ENCODE assay signal across 20 cellular contexts in the genomic region with DNA sequence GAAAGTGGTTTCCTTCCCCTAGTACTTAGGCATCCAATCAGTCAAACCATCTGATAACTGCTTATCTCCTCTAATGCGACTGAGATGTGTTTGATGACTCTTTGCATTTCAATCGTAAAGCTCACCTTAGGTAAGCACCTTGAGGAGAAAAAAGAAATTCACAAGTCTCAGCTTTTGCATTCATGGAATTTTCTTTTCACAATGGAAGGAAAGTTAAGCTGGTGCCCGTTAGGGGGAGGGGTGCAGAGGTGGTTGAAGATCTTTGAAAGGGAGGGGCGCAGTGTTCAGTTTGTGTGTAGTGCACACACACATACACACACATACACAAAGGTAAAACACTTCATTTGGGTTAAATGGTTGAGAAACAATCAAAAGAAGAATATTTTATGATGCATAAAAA.
A peak's percentile ranks its signal among the peaks of the same experiment; 100 is the strongest.
DNase-seq lines count a peak whose midpoint lies in the region; ATAC-seq, FAIRE-seq and TF ChIP-seq lines count a peak whose summit lies in the region.
"Had no signal": no experiment of that assay in that cellular context is flagged by ENCODE, and none has a peak within 500 bp of the region (broad histone marks: within the 10 kb centered on the region; RNA-seq: fewer than 3 reads in every experiment).

No MANE protein-coding gene starts in this region.

- CTCF ChIA-PET in H1 (lab: Charles Lee; ENCODE audit: partially characterized antibody): interaction anchor here (0.9 to 1.8 kb wide), 8 partner anchors 9 to 159 kb away, joined by 3 to 6 read pairs (median 4); no protein-coding TSS in a partner anchor

- H3K14ac ChIP-seq in H1 (ENCODE audit: insufficient read length): no peak overlapping the region

- no peaks in the 10 kb centered on the region for H3K9me3 ChIP-seq in H1 (ENCODE audit: insufficient read depth in 2 of 2, low read depth in 1 of 2, low read length in 1 of 2)
- H3K9me3 ChIP-seq: BE2C, Peyer's patch had no signal

- H4K91ac ChIP-seq in H1 (replicated peaks; ENCODE audit: insufficient read length, low read length): no peak overlapping the region

- DNase-seq in NCI-H82 (lab: John Stamatoyannopoulos, UW) (peak; percentile 20), NCI-H82 treated with DMSO at 0.1 percent for 48 hours (lab: John Stamatoyannopoulos, UW; ENCODE audit: unreplicated experiment) (no peak), H1 (ENCODE audit: low read depth in 1 of 2, low spot score in 2 of 2) (no peak), mesendoderm (peak; percentile 88), nucleus accumbens (lab: John Stamatoyannopoulos, UW) (no peak), DMS53 (lab: John Stamatoyannopoulos, UW) (no peak), hypothalamus (lab: John Stamatoyannopoulos, UW) (no peak)
- DNase-seq: BE2C; Calu3; CD4-positive, alpha-beta T cell; DMS79 treated with DMSO at 0.1 percent for 48 hours; HFFc6; NCI-H1417 treated with DMSO at 0.1 percent for 48 hours; NCI-H2029; NCI-H774; Peyer's patch had no signal

- H2BK5ac ChIP-seq in H1 (ENCODE audit: low read depth, low read length) (peak overlapping the region; percentile 50; the same call in 1 of the 2 replicates), mesendoderm (ENCODE audit: low read length) (no peak overlapping the region)

- H2BK120ac ChIP-seq in H1 (replicated peaks; ENCODE audit: low read depth, low read length): no peak overlapping the region
- no peak overlapping the region for H2BK120ac ChIP-seq in mesendoderm (ENCODE audit: low read depth, low read length)

- H3K56ac ChIP-seq in H1 (replicated peaks; ENCODE audit: insufficient read length, low read depth, low read length) (no peak overlapping the region), mesendoderm (ENCODE audit: low read length) (no peak overlapping the region)

- H3K79me1 ChIP-seq in H1 (ENCODE audit: low read depth, low read length): no peaks in the 10 kb centered on the region
- H3K79me1 ChIP-seq in mesendoderm (ENCODE audit: low read length): no peaks in the 10 kb centered on the region

- H3K79me2 ChIP-seq in H1 (ENCODE audit: control insufficient read depth in 1 of 2, insufficient read depth in 2 of 2, low read length in 2 of 2) (no peaks in the 10 kb centered on the region), mesendoderm (ENCODE audit: control insufficient read depth, insufficient read depth, low read length) (no peaks in the 10 kb centered on the region)

- no peak for TF ChIP-seq POLR2A in H1 (IDR thresholded peaks at IDR 0.05; ENCODE audit: control extremely low read depth in 1 of 2, low read depth in 2 of 2, low read length in 2 of 2)

- ATAC-seq in GM18858 (IDR thresholded peaks at IDR 0.05; ENCODE audit: unreplicated experiment): no peak
- ATAC-seq: Right ventricle myocardium inferior had no signal

- no peak overlapping the region for H2AFZ ChIP-seq in H1 (ENCODE audit: low read length)

- H3K23ac ChIP-seq in H1 (ENCODE audit: insufficient read length) (no peak overlapping the region), mesendoderm (ENCODE audit: low read length) (no peak overlapping the region)

- FAIRE-seq in H1 (lab: Jason Lieb, UNC): peak; percentile 72

- peaks cover 1% of the 10 kb centered on the region; the same call in 1 of the 2 replicates for H3K23me2 ChIP-seq in H1 (ENCODE audit: low read depth, low read length)

- H3K9ac ChIP-seq in H1 (replicated peaks in 1 of 4; ENCODE audit: extremely low read depth in 1 of 4, low read depth in 3 of 4, low read length in 3 of 4) (no peak overlapping the region), mesendoderm (ENCODE audit: low read length) (no peak overlapping the region)

- H3K4me1 ChIP-seq in H1 (replicated peaks in 1 of 4; ENCODE audit: control insufficient read depth in 3 of 4, insufficient read depth in 4 of 4, low read length in 3 of 4) (peaks cover 12 to 21% (median 17%) of the 10 kb centered on the region in 4 experiments), mesendoderm (ENCODE audit: control insufficient read depth, low read depth, low read length) (peaks cover 11% of the 10 kb centered on the region)
- H3K4me1 ChIP-seq: BE2C, Peyer's patch had no signal

- POLR2A ChIA-PET in H1 (lab: Charles Lee; ENCODE audit: partially characterized antibody): interaction anchor here (0.6 to 1.8 kb wide), 9 partner anchors 8 to 102 kb away, joined by 3 to 6 read pairs (median 3); no protein-coding TSS in a partner anchor

- no peak for TF ChIP-seq CTCF in H1 (IDR thresholded peaks at IDR 0.05; ENCODE audit: control extremely low read depth in 1 of 3, insufficient read depth in 1 of 3, low read depth in 1 of 3, low read length in 3 of 3)

- H3K36me3 ChIP-seq in H1 (ENCODE audit: control insufficient read depth in 2 of 4, insufficient read depth in 4 of 4, low read length in 3 of 4): no peaks in the 10 kb centered on the region
- H3K36me3 ChIP-seq in mesendoderm (ENCODE audit: control insufficient read depth, insufficient read depth, low read length): no peaks in the 10 kb centered on the region
- H3K36me3 ChIP-seq: BE2C, Peyer's patch had no signal

- H2BK12ac ChIP-seq in H1 (ENCODE audit: low read depth, low read length): peak overlapping the region; percentile 65; the same call in 1 of the 2 replicates

- H4K8ac ChIP-seq in H1 (ENCODE audit: extremely low read depth, insufficient read depth, low read length): no peak overlapping the region
- no peak overlapping the region for H4K8ac ChIP-seq in mesendoderm (ENCODE audit: low read depth, low read length)

- H2AK5ac ChIP-seq in H1 (ENCODE audit: low read depth, low read length): no peak overlapping the region
- H2AK5ac ChIP-seq in mesendoderm (ENCODE audit: low read length): no peak overlapping the region

- H3K4me3 ChIP-seq in H1 (ENCODE audit: extremely low read depth in 1 of 4, insufficient read depth in 2 of 4, low read depth in 3 of 4, low read length in 4 of 4) (peak overlapping the region in 2 of 4 experiments; percentile 19 to 37; a peak in 2 of 8 replicates), mesendoderm (ENCODE audit: low read length) (no peak overlapping the region)
- H3K4me3 ChIP-seq: Peyer's patch, SK-N-MC had no signal

- H3K18ac ChIP-seq in H1 (ENCODE audit: extremely low read depth, low read length) (no peak overlapping the region; the same call in 1 of the 2 replicates), mesendoderm (ENCODE audit: low read length) (peak overlapping the region; percentile 90)

- H3K4ac ChIP-seq in H1 (replicated peaks; ENCODE audit: insufficient read length, low read depth, low read length) (no peak overlapping the region), mesendoderm (ENCODE audit: low read depth, low read length) (no peak overlapping the region)

- peak overlapping the region; percentile 35; the same call in 1 of the 2 replicates for H2BK20ac ChIP-seq in H1 (ENCODE audit: low read length)

- H4K5ac ChIP-seq in H1 (ENCODE audit: insufficient read length, low read depth, low read length) (no peak overlapping the region), mesendoderm (ENCODE audit: low read length) (no peak overlapping the region)

- H3K27me3 ChIP-seq in H1 (replicated peaks in 1 of 4; ENCODE audit: control insufficient read depth in 3 of 4, extremely low read depth in 1 of 4, insufficient read depth in 3 of 4, low read length in 3 of 4) (no peaks in the 10 kb centered on the region), mesendoderm (ENCODE audit: insufficient read depth, low read length, poor library complexity) (no peaks in the 10 kb centered on the region)
- H3K27me3 ChIP-seq: BE2C, Peyer's patch had no signal

- TF ChIP-seq EP300 in H1 (IDR thresholded peaks at IDR 0.05; ENCODE audit: borderline replicate concordance in 1 of 2, low read depth in 2 of 2, low read length in 2 of 2): no peak

- H4K20me1 ChIP-seq in H1 (replicated peaks in 1 of 2; ENCODE audit: control insufficient read depth in 1 of 2, insufficient read depth in 2 of 2, low read length in 2 of 2): no peaks in the 10 kb centered on the region

- 9% methylated on average over 4 of the region's 4 CpGs; no CpG with 5 or more reads in 1 of the 2 experiments for WGBS in H1 (ENCODE audit: extremely low coverage in 1 of 2, insufficient coverage in 1 of 2, insufficient read length in 1 of 2, insufficient replicate concordance in 2 of 2, low coverage in 1 of 2, low lambda C conversion rate in 2 of 2, missing lambda C conversion rate in 1 of 2), 2 experiments
- no CpG with 5 or more reads among the region's 4 CpGs for WGBS in mesendoderm (ENCODE audit: extremely low coverage, insufficient coverage, low lambda C conversion rate)

- H3K4me2 ChIP-seq in H1 (ENCODE audit: insufficient read depth in 1 of 2, low read depth in 2 of 2, low read length in 2 of 2): peak overlapping the region; percentile 45 to 57; a peak in 3 of 4 replicates
- H3K4me2 ChIP-seq in mesendoderm (ENCODE audit: low read length): no peak overlapping the region

- no peak for TF ChIP-seq RAD21 in H1 (IDR thresholded peaks at IDR 0.05 in 1 of 2, conservative IDR thresholded peaks at IDR 0.05 in 1 of 2; ENCODE audit: low read depth in 2 of 2, low read length in 2 of 2)

- H3K27ac ChIP-seq in H1 (ENCODE audit: low read depth, low read length): no peak overlapping the region
- peak overlapping the region; percentile 47 for H3K27ac ChIP-seq in mesendoderm (ENCODE audit: low read depth, low read length)
- H3K27ac ChIP-seq: 22Rv1, Peyer's patch, SK-N-MC had no signal

- H2BK15ac ChIP-seq in H1 (ENCODE audit: low read length) (no peak overlapping the region), mesendoderm (replicated peaks; ENCODE audit: low read depth) (peak overlapping the region; percentile 92)

TF ChIP-seq in H1, 55 proteins besides CTCF, POLR2A, EP300 and RAD21 (continues in another document):
- peak; percentile 10 to 70; a peak in 1 of 4 replicates for TF ChIP-seq HDAC2 (IDR thresholded peaks at IDR 0.05; ENCODE audit: borderline replicate concordance in 1 of 2, low read depth in 2 of 2, low read length in 2 of 2)
- TF ChIP-seq POU5F1 (IDR thresholded peaks at IDR 0.05; ENCODE audit: low read depth, low read length): no peak

Comparison
In these comparisons a context has a peak if more than half of its experiments do, and no peak if none do; other contexts are left out.
1. DNase-seq: peak in NCI-H82 (single experiment) and mesendoderm (single experiment); none in NCI-H82 treated with DMSO at 0.1 percent for 48 hours (single experiment), H1 (0 of 2), nucleus accumbens (0 of 56), DMS53 (single experiment) and hypothalamus (0 of 51).